23 cellular contexts compared by ENCODE assay signal in genomic region chr4:118811832-118812231, GRCh38. TPM values are rescaled to one million over a fixed set of nuclear protein-coding genes. Genes with fewer than 3 reads are reported as not detected.
A peak's percentile ranks its signal among the peaks of the same experiment; 100 is the strongest.
DNase-seq lines count a peak whose midpoint lies in the region; ATAC-seq, FAIRE-seq and TF ChIP-seq lines count a peak whose summit lies in the region.
"Had no signal": no experiment of that assay in that cellular context is flagged by ENCODE, and none has a peak within 500 bp of the region (broad histone marks: within the 10 kb centered on the region; RNA-seq: fewer than 3 reads in every experiment).

No MANE protein-coding gene starts in this region.

- peaks cover 79% of the 10 kb centered on the region for H3K79me2 ChIP-seq in fibroblast of lung (ENCODE audit: control insufficient read depth, insufficient read depth, low read length)

- ATAC-seq in pancreas (peak; percentile 81 to 90 (median 86)), HG03159 (IDR thresholded peaks at IDR 0.05; ENCODE audit: unreplicated experiment) (no peak), HG03280 (IDR thresholded peaks at IDR 0.05; ENCODE audit: unreplicated experiment) (no peak)
- ATAC-seq: effector memory CD8-positive, alpha-beta T cell had no signal

- no peak for DNase-seq in right atrium auricular region (ENCODE audit: low spot score)
- no peak for DNase-seq in left ventricle myocardium inferior
- no peak for DNase-seq in fibroblast of lung (ENCODE audit: low read depth in 2 of 2)
- DNase-seq in pancreas = peak in 3 of 6 donors; percentile 26 to 71 (median 52)
- DNase-seq in uterus = no peak
- DNase-seq in retina = no peak
- DNase-seq: activated CD4-positive, alpha-beta T cell treated with anti-CD3 and anti-CD28 coated beads for 4 hours; activated gamma-delta T cell; activated T-cell treated with anti-CD3 and anti-CD28 coated beads, Interleukin-2, amount 50 U/mL, for 24 hours; effector memory CD8-positive, alpha-beta T cell; hypothalamus; left lung; midbrain; NCI-H1092 treated with DMSO at 0.1 percent for 48 hours; NCI-H1930; NCI-H524 treated with DMSO at 0.1 percent for 48 hours; ovary; stimulated activated naive CD4-positive, alpha-beta T cell treated with Interleukin-2 at 50 U/mL for 16 hours had no signal

- TF ChIP-seq CTCF in right atrium auricular region (IDR thresholded peaks at IDR 0.05) (no peak), left ventricle myocardium inferior (IDR thresholded peaks at IDR 0.05; ENCODE audit: borderline replicate concordance) (no peak), fibroblast of lung (conservative IDR thresholded peaks at IDR 0.05 in 1 of 2, IDR thresholded peaks at IDR 0.05 in 1 of 2; ENCODE audit: low read depth in 1 of 2, low read length in 2 of 2) (no peak), pancreas (IDR thresholded peaks at IDR 0.05) (no peak), uterus (IDR thresholded peaks at IDR 0.05) (no peak)

- H3K9ac ChIP-seq in fibroblast of lung (ENCODE audit: insufficient read depth, low read length) = no peak overlapping the region

- H3K27ac ChIP-seq in right atrium auricular region (peak overlapping the region; percentile 13 to 40), left ventricle myocardium inferior (replicated peaks) (no peak overlapping the region), fibroblast of lung (ENCODE audit: insufficient read depth, low read length) (peak overlapping the region; percentile 40), pancreas (peak overlapping the region in 1 of 4 donors; percentile 21), uterus (peak overlapping the region; percentile 76 to 81)
- H3K27ac ChIP-seq: ovary, VCaP had no signal

- peaks cover 0 to 7% of the 10 kb centered on the region in 2 donors for H3K4me1 ChIP-seq in right atrium auricular region
- peaks cover 26% of the 10 kb centered on the region for H3K4me1 ChIP-seq in left ventricle myocardium inferior
- peaks cover 13% of the 10 kb centered on the region for H3K4me1 ChIP-seq in fibroblast of lung (ENCODE audit: control insufficient read depth, extremely low read depth, insufficient read depth, low read length)
- H3K4me1 ChIP-seq in pancreas = peaks cover 7 to 9% (median 8%) of the 10 kb centered on the region in 3 donors
- no peaks in the 10 kb centered on the region for H3K4me1 ChIP-seq in uterus

- intact Hi-C loops in left ventricle myocardium inferior (cut with micrococcal nuclease) = no loop called here
- intact Hi-C loops in pancreas (cut with DNase I) = no loop called here
- intact Hi-C loops in uterus (cut with DNase I; ENCODE audit: low total_unique reads) = no loop called here

- 36 to 44% methylated on average over 3 of the region's 3 CpGs for WGBS in pancreas, 2 donors

- peaks cover 75% of the 10 kb centered on the region for H3K36me3 ChIP-seq in right atrium auricular region
- peaks cover 88% of the 10 kb centered on the region for H3K36me3 ChIP-seq in left ventricle myocardium inferior
- peaks cover 38% of the 10 kb centered on the region for H3K36me3 ChIP-seq in fibroblast of lung (ENCODE audit: control insufficient read depth, insufficient read depth, low read length)
- H3K36me3 ChIP-seq in pancreas = peaks cover 6 to 37% (median 25%) of the 10 kb centered on the region in 3 donors
- no peaks in the 10 kb centered on the region for H3K36me3 ChIP-seq in uterus
- H3K36me3 ChIP-seq: ovary had no signal

- H2AFZ ChIP-seq in fibroblast of lung (ENCODE audit: low read length) = no peak overlapping the region

- H3K27me3 ChIP-seq in right atrium auricular region = no peaks in the 10 kb centered on the region
- no peaks in the 10 kb centered on the region for H3K27me3 ChIP-seq in left ventricle myocardium inferior (ENCODE audit: low read depth)
- H3K27me3 ChIP-seq in fibroblast of lung (ENCODE audit: control insufficient read depth, insufficient read depth, low read length) = no peaks in the 10 kb centered on the region
- no peaks in the 10 kb centered on the region for H3K27me3 ChIP-seq in pancreas
- H3K27me3 ChIP-seq in uterus = no peaks in the 10 kb centered on the region
- H3K27me3 ChIP-seq: left lung, ovary had no signal

- FAIRE-seq in pancreas (lab: Jason Lieb, UNC) = no peak
- FAIRE-seq: GM12892, H1 had no signal

- TF ChIP-seq POLR2A in uterus (IDR thresholded peaks at IDR 0.05) = no peak

- H3K9me3 ChIP-seq in right atrium auricular region (no peaks in the 10 kb centered on the region), left ventricle myocardium inferior (replicated peaks) (no peaks in the 10 kb centered on the region), fibroblast of lung (ENCODE audit: control insufficient read depth, insufficient read depth, low read depth, low read length) (no peaks in the 10 kb centered on the region), pancreas (no peaks in the 10 kb centered on the region), uterus (no peaks in the 10 kb centered on the region)
- H3K9me3 ChIP-seq: left lung, ovary had no signal

- H3K4me3 ChIP-seq in right atrium auricular region (no peak overlapping the region), left ventricle myocardium inferior (no peak overlapping the region), fibroblast of lung (replicated peaks in 1 of 4; ENCODE audit: control extremely low read depth in 1 of 4, insufficient read depth in 1 of 4, low read depth in 3 of 4, low read length in 4 of 4) (no peak overlapping the region), pancreas (no peak overlapping the region), uterus (no peak overlapping the region)
- H3K4me3 ChIP-seq: left lung, ovary had no signal

- no peaks in the 10 kb centered on the region for H4K20me1 ChIP-seq in fibroblast of lung (ENCODE audit: control insufficient read depth, extremely low read depth, insufficient read depth, low read length)

- no peak overlapping the region for H3K4me2 ChIP-seq in fibroblast of lung (ENCODE audit: extremely low read depth, insufficient read depth, low read length)

RNA-seq across cellular contexts. Expression of gene SEC24D, which starts 24.1 kb away (rescaled TPM):
- total RNA-seq in right atrium auricular region (10 to 100 TPM; 25.8 to 33.4 TPM), left ventricle myocardium inferior (10.5 TPM), fibroblast of lung (47.8 and 64.6 TPM in 2 replicates), pancreas (10 to 100 TPM; 31.0 to 49.6 (median 41.0) TPM), uterus (100 to 1,000 TPM in 1 of 4 donors, 10 to 100 TPM in 3; 26.1 to 107 (median 61.0) TPM)
- polyA plus RNA-seq in fibroblast of lung (92.9 and 105 TPM in 2 replicates), pancreas (10 to 100 TPM; 10.9 to 20.1 TPM)
- 76.6 and 98.2 TPM in 2 replicates for polyA plus RNA-seq in fibroblast of lung (2012)
- 193 and 216 TPM in 2 replicates for polyA minus RNA-seq in fibroblast of lung (ENCODE audit: low replicate concordance)

Comparison
In these comparisons a context has a peak if more than half of its experiments do, and no peak if none do; other contexts are left out.
1. ATAC-seq: peak in pancreas (4 of 4); none in HG03159 (single experiment) and HG03280 (single experiment).